ENCODE assay signal across 10 cellular contexts in genomic region chr6:140537211-140537610, GRCh38.
A peak's percentile ranks its signal among the peaks of the same experiment; 100 is the strongest.
DNase-seq lines count a peak whose midpoint lies in the region; ATAC-seq and TF ChIP-seq lines count a peak whose summit lies in the region.
"Had no signal": no experiment of that assay in that cellular context is flagged by ENCODE, and none has a peak within 500 bp of the region (broad histone marks: within the 10 kb centered on the region; RNA-seq: fewer than 3 reads in every experiment).

No MANE protein-coding gene starts in this region.

- H3K4me1 ChIP-seq in mammary epithelial cell (ENCODE audit: insufficient read depth, low read length) (peaks cover 26% of the 10 kb centered on the region), mesendoderm (ENCODE audit: control insufficient read depth, low read depth, low read length) (no peaks in the 10 kb centered on the region), tibial artery (peaks cover 0 to 30% (median 15%) of the 10 kb centered on the region in 4 donors)

- H3K27ac ChIP-seq in mammary epithelial cell (ENCODE audit: insufficient read depth, low read depth, low read length) (no peak overlapping the region), mesendoderm (ENCODE audit: low read depth, low read length) (peak overlapping the region; percentile 52), tibial artery (peak overlapping the region; percentile 53 to 68)

- dilution Hi-C loops in mammary epithelial cell (cut with HindIII; ENCODE audit: low sequenced_read_pairs) = no loop called here

- peak overlapping the region; percentile 23 for H2BK5ac ChIP-seq in mesendoderm (ENCODE audit: low read length)

- no peaks in the 10 kb centered on the region for H3K27me3 ChIP-seq in mammary epithelial cell (ENCODE audit: insufficient read depth, low read length)
- no peaks in the 10 kb centered on the region for H3K27me3 ChIP-seq in mesendoderm (ENCODE audit: insufficient read depth, low read length, poor library complexity)
- H3K27me3 ChIP-seq in tibial artery = no peaks in the 10 kb centered on the region

- intact Hi-C loops in mammary epithelial cell (cut with micrococcal nuclease) (loop anchor here (2.0 kb wide), 1 partner anchor 46 kb away; no protein-coding TSS in a partner anchor), tibial artery (cut with DNase I; ENCODE audit: low total_unique reads) (no loop called here)

- H4K5ac ChIP-seq in mesendoderm (ENCODE audit: low read length) = no peak overlapping the region

- no peak overlapping the region for H4K8ac ChIP-seq in mesendoderm (ENCODE audit: low read depth, low read length)

- peak overlapping the region; percentile 92 for H3K27ac Mint-ChIP-seq in HFFc6
- H3K27ac Mint-ChIP-seq: natural killer cell treated with Interleukin-12 subunit alpha and Interleukin-12 subunit beta and Interleukin-15 and Interleukin-18, amount 100 ng/mL, for 72 hours had no signal

- H3K56ac ChIP-seq in mesendoderm (ENCODE audit: low read length) = peak overlapping the region; percentile 30

- no TSS peak for BruUV-seq in mammary epithelial cell (replicated peaks; lab: Mats Ljungman, UMichigan)

- H3K4me2 ChIP-seq in mammary epithelial cell (ENCODE audit: insufficient read depth, low read depth, low read length) (peak overlapping the region; percentile 62), mesendoderm (ENCODE audit: low read length) (no peak overlapping the region)

- in situ Hi-C loops in mammary epithelial cell (cut with MboI; ENCODE audit: low sequenced_read_pairs in 2 of 2) (no loop called here), GM13976 (cut with MboI; ENCODE audit: low sequenced_read_pairs, unreplicated experiment) (no loop called here)

- peak overlapping the region; percentile 54 for H2BK120ac ChIP-seq in mesendoderm (ENCODE audit: low read depth, low read length)

- ATAC-seq in HG02981 (IDR thresholded peaks at IDR 0.05; ENCODE audit: unreplicated experiment) = no peak
- ATAC-seq: natural killer cell treated with Interleukin-12 subunit alpha and Interleukin-12 subunit beta and Interleukin-15 and Interleukin-18, amount 100 ng/mL, for 72 hours had no signal

- peak overlapping the region; percentile 67 for H3K4me3 Mint-ChIP-seq in HFFc6
- H3K4me3 Mint-ChIP-seq: natural killer cell treated with Interleukin-12 subunit alpha and Interleukin-12 subunit beta and Interleukin-15 and Interleukin-18, amount 100 ng/mL, for 72 hours had no signal

- WGBS in mammary epithelial cell (ENCODE audit: low coverage, missing lambda C conversion rate) = 87% methylated on average over 3 of the region's 3 CpGs
- WGBS in mesendoderm (ENCODE audit: extremely low coverage, insufficient coverage, low lambda C conversion rate) = no CpG with 5 or more reads among the region's 3 CpGs

- H2AFZ ChIP-seq in mammary epithelial cell (ENCODE audit: low read depth, low read length) = peak overlapping the region; percentile 75

- CTCF ChIA-PET in mammary epithelial cell (lab: Charles Lee; ENCODE audit: low non-redundant PET) = interaction anchor here (0.6 kb wide), 1 partner anchor 13 kb away, joined by 5 read pairs; no protein-coding TSS in a partner anchor

- no peak for TF ChIP-seq CTCF in HFFc6 (IDR thresholded peaks at IDR 0.05)
- no peak for TF ChIP-seq CTCF in mammary epithelial cell (conservative IDR thresholded peaks at IDR 0.05 in 1 of 2, IDR thresholded peaks at IDR 0.05 in 1 of 2; ENCODE audit: extremely low read depth in 1 of 2, insufficient read depth in 1 of 2, low read depth in 1 of 2, low read length in 2 of 2)
- no peak for TF ChIP-seq CTCF in tibial artery (IDR thresholded peaks at IDR 0.05)
- no peak for TF ChIP-seq CTCF in GM13976 (IDR thresholded peaks at IDR 0.05; ENCODE audit: borderline replicate concordance, control extremely low read depth, extremely low read depth, insufficient read depth, missing control alignments)

- no peak overlapping the region for H3K4me3 ChIP-seq in mammary epithelial cell (replicated peaks in 1 of 3; ENCODE audit: insufficient read depth in 1 of 3, low read depth in 2 of 3, low read length in 3 of 3)
- no peak overlapping the region for H3K4me3 ChIP-seq in mesendoderm (ENCODE audit: low read length)
- H3K4me3 ChIP-seq in tibial artery = peak overlapping the region in 1 of 2 donors; percentile 5

- H3K9me3 Mint-ChIP-seq in HFFc6 = peaks cover 38% of the 10 kb centered on the region

- H3K36me3 ChIP-seq in mammary epithelial cell (ENCODE audit: insufficient read depth, low read length) (no peaks in the 10 kb centered on the region), mesendoderm (ENCODE audit: control insufficient read depth, insufficient read depth, low read length) (no peaks in the 10 kb centered on the region), tibial artery (peaks cover 0 to 5% (median 0%) of the 10 kb centered on the region in 3 donors)

- DNase-seq in HFFc6 = peak; percentile 37
- DNase-seq in mammary epithelial cell = no peak
- peak; percentile 11 for DNase-seq in mesendoderm
- DNase-seq in tibial artery = no peak
- DNase-seq in HPDE6-E6E7 (ENCODE audit: extremely low spot score) = no peak
- no peak for DNase-seq in GM19240 (ENCODE audit: insufficient read length, low spot score)
- DNase-seq in GM13976 (ENCODE audit: low spot score) = no peak
- DNase-seq: NCI-H2081 treated with DMSO at 0.1 percent for 48 hours had no signal

- H3K9me3 ChIP-seq in mammary epithelial cell (replicated peaks; ENCODE audit: insufficient read depth, low read length) (peaks cover 4% of the 10 kb centered on the region), tibial artery (peaks cover 0 to 14% (median 5%) of the 10 kb centered on the region in 3 donors)

- no peak overlapping the region for H2AK5ac ChIP-seq in mesendoderm (ENCODE audit: low read length)

- H3K18ac ChIP-seq in mesendoderm (ENCODE audit: low read length) = peak overlapping the region; percentile 65

- H3K36me3 Mint-ChIP-seq in HFFc6 (ENCODE audit: low read depth) = peaks cover 43% of the 10 kb centered on the region
- H3K36me3 Mint-ChIP-seq: natural killer cell treated with Interleukin-12 subunit alpha and Interleukin-12 subunit beta and Interleukin-15 and Interleukin-18, amount 100 ng/mL, for 72 hours had no signal

- H4K20me1 ChIP-seq in mammary epithelial cell (ENCODE audit: insufficient read depth, low read length) = no peaks in the 10 kb centered on the region

- H3K4me1 Mint-ChIP-seq in HFFc6 (ENCODE audit: low read depth) = peaks cover 67% of the 10 kb centered on the region

- H3K27me3 Mint-ChIP-seq in HFFc6 (ENCODE audit: insufficient read depth) = no peaks in the 10 kb centered on the region
- H3K27me3 Mint-ChIP-seq: natural killer cell treated with Interleukin-12 subunit alpha and Interleukin-12 subunit beta and Interleukin-15 and Interleukin-18, amount 100 ng/mL, for 72 hours had no signal

- H3K23ac ChIP-seq in mesendoderm (ENCODE audit: low read length) = no peak overlapping the region

- no peaks in the 10 kb centered on the region for H3K79me1 ChIP-seq in mesendoderm (ENCODE audit: low read length)

- no peak overlapping the region for H2BK15ac ChIP-seq in mesendoderm (replicated peaks; ENCODE audit: low read depth)

- peak overlapping the region; percentile 79 for H3K4ac ChIP-seq in mesendoderm (ENCODE audit: low read depth, low read length)

- H3K79me2 ChIP-seq in mammary epithelial cell (ENCODE audit: insufficient read depth, low read length) (no peaks in the 10 kb centered on the region), mesendoderm (ENCODE audit: control insufficient read depth, insufficient read depth, low read length) (no peaks in the 10 kb centered on the region)

- H3K9ac ChIP-seq in mammary epithelial cell (ENCODE audit: insufficient read depth, low read length) = no peak overlapping the region
- H3K9ac ChIP-seq in mesendoderm (ENCODE audit: low read length) = no peak overlapping the region

Comparison
In these comparisons a context has a peak if more than half of its experiments do, and no peak if none do; other contexts are left out.
1. DNase-seq: peak in HFFc6 (single experiment) and mesendoderm (single experiment); none in mammary epithelial cell (single experiment), tibial artery (0 of 2), HPDE6-E6E7 (single experiment), GM19240 (single experiment) and GM13976 (single experiment).